Comparison of ENCODE assay signal across 2 cellular contexts in genomic region chr17:73707358-73707757, GRCh38.
TF ChIP-seq lines count a peak whose summit lies in the region.

No MANE protein-coding gene starts in this region.

TF ChIP-seq in HEK293, 187 proteins besides CTCF, POLR2A, EP300 and RAD21 (continued from another document):
- TF ChIP-seq ATF2 (tag by site-specific recombination; IDR thresholded peaks at IDR 0.05; ENCODE audit: low read depth) = no peak
- peak; percentile 89 for TF ChIP-seq SETDB1 (IDR thresholded peaks at IDR 0.05; ENCODE audit: insufficient read length, low read length)
- TF ChIP-seq ZNF280D (tag by site-specific recombination; IDR thresholded peaks at IDR 0.05) = 0 out of 2 replicates have a peak, but pooled peaks have one; percentile 64

TF ChIP-seq in K562, 482 proteins besides CTCF, POLR2A, EP300 and RAD21 (continued from another document):
- TF ChIP-seq E4F1 (CRISPR knock-in tag; IDR thresholded peaks at IDR 0.05; ENCODE audit: borderline replicate concordance) (no peak), GATA2 (CRISPR knock-in tag; IDR thresholded peaks at IDR 0.05) (no peak), ZNF232 (CRISPR knock-in tag; IDR thresholded peaks at IDR 0.05) (no peak), ZNF507 (tag; conservative IDR thresholded peaks at IDR 0.05) (no peak), MTA2 (IDR thresholded peaks at IDR 0.05; ENCODE audit: low read depth) (no peak)
